8 cellular contexts compared by ENCODE assay signal in genomic region chr22:38318792-38319773, GRCh38. TPM values are rescaled to one million over a fixed set of nuclear protein-coding genes. Genes with fewer than 3 reads are reported as not detected.
A peak's percentile ranks its signal among the peaks of the same experiment; 100 is the strongest.
DNase-seq lines count a peak whose midpoint lies in the region; ATAC-seq and TF ChIP-seq lines count a peak whose summit lies in the region.

No MANE protein-coding gene starts in this region.

- H3K27me3 Mint-ChIP-seq in chondrocyte (ENCODE audit: low read depth): no peaks in the 10 kb centered on the region
- no peaks in the 10 kb centered on the region for H3K27me3 Mint-ChIP-seq in natural killer cell (ENCODE audit: low read depth in 2 of 2)

- H3K27ac Mint-ChIP-seq in chondrocyte (ENCODE audit: unreplicated experiment): peak overlapping the region; percentile 96
- H3K27ac Mint-ChIP-seq in natural killer cell: peak overlapping the region; percentile 68 to 95

- peaks cover 47% of the 10 kb centered on the region for H3K4me1 ChIP-seq in left ventricle myocardium inferior

- no peak for DNase-seq in left ventricle myocardium inferior
- no peak for DNase-seq in left ventricle myocardium superior
- DNase-seq in chondrocyte (ENCODE audit: low spot score): no peak
- no peak for DNase-seq in natural killer cell
- no peak for DNase-seq in NCI-H748 (lab: John Stamatoyannopoulos, UW; ENCODE audit: unreplicated experiment)
- no peak for DNase-seq in NCI-H2171 treated with DMSO at 0.1 percent for 48 hours (lab: John Stamatoyannopoulos, UW)
- DNase-seq in occipital lobe (lab: John Stamatoyannopoulos, UW): no peak

- no peak for ATAC-seq in left ventricle myocardium superior
- ATAC-seq in natural killer cell: no peak
- no peak for ATAC-seq in HG03095 (IDR thresholded peaks at IDR 0.05; ENCODE audit: unreplicated experiment)

- H3K4me1 Mint-ChIP-seq in chondrocyte (ENCODE audit: low read depth) (peaks cover 35% of the 10 kb centered on the region), natural killer cell (peaks cover 24 to 34% of the 10 kb centered on the region in 2 donors)

- no peaks in the 10 kb centered on the region for H3K9me3 ChIP-seq in left ventricle myocardium inferior (replicated peaks)

- no peaks in the 10 kb centered on the region for H3K36me3 ChIP-seq in left ventricle myocardium inferior

- H3K4me3 ChIP-seq in left ventricle myocardium inferior: peak overlapping the region; percentile 83

- H3K27me3 ChIP-seq in left ventricle myocardium inferior (ENCODE audit: low read depth): no peaks in the 10 kb centered on the region

- H3K4me3 Mint-ChIP-seq in chondrocyte (ENCODE audit: unreplicated experiment): peak overlapping the region; percentile 71
- H3K4me3 Mint-ChIP-seq in natural killer cell: peak overlapping the region; percentile 63

- TF ChIP-seq CTCF in left ventricle myocardium inferior (IDR thresholded peaks at IDR 0.05; ENCODE audit: borderline replicate concordance) (no peak), chondrocyte (IDR thresholded peaks at IDR 0.05) (no peak), natural killer cell (IDR thresholded peaks at IDR 0.05) (no peak)

- peak overlapping the region; percentile 98 for H3K27ac ChIP-seq in left ventricle myocardium inferior (replicated peaks)

- no peaks in the 10 kb centered on the region for H3K9me3 Mint-ChIP-seq in chondrocyte (ENCODE audit: low read depth)
- no peaks in the 10 kb centered on the region for H3K9me3 Mint-ChIP-seq in natural killer cell

- intact Hi-C loops in left ventricle myocardium inferior (cut with micrococcal nuclease): no loop called here
- intact Hi-C loops in left ventricle myocardium superior (cut with micrococcal nuclease): no loop called here
- intact Hi-C loops in natural killer cell (cut with micrococcal nuclease): loop anchor here (10.0 kb wide), 1 partner anchor 114 kb away; the partner anchor contains the start of gene MAFF

- H3K36me3 Mint-ChIP-seq in chondrocyte (ENCODE audit: low read depth): no peaks in the 10 kb centered on the region
- H3K36me3 Mint-ChIP-seq in natural killer cell: no peaks in the 10 kb centered on the region

RNA-seq across cellular contexts. Expression of gene CSNK1E, which starts 1.9 kb away (rescaled TPM):
- 76.1 TPM for total RNA-seq in left ventricle myocardium inferior
- 72.6 TPM for total RNA-seq in left ventricle myocardium superior
- 126 to 132 TPM (median 129 TPM) in 3 replicates for total RNA-seq in chondrocyte
- total RNA-seq in natural killer cell: 100 to 1,000 TPM; 126 to 178 (median 149) TPM
- 172 TPM for total RNA-seq in occipital lobe

RNA-seq across cellular contexts. Expression of gene TMEM184B, which starts 46.3 kb away (rescaled TPM):
- total RNA-seq in left ventricle myocardium inferior: 50.6 TPM
- total RNA-seq in left ventricle myocardium superior: 42.8 TPM
- total RNA-seq in chondrocyte: 117 to 121 TPM (median 121 TPM) in 3 replicates
- total RNA-seq in natural killer cell: 10 to 100 TPM; 58.1 to 72.5 (median 68.6) TPM
- total RNA-seq in occipital lobe: 10.9 TPM
